Comparison of ENCODE assay signal across 15 cellular contexts in the genomic region with DNA sequence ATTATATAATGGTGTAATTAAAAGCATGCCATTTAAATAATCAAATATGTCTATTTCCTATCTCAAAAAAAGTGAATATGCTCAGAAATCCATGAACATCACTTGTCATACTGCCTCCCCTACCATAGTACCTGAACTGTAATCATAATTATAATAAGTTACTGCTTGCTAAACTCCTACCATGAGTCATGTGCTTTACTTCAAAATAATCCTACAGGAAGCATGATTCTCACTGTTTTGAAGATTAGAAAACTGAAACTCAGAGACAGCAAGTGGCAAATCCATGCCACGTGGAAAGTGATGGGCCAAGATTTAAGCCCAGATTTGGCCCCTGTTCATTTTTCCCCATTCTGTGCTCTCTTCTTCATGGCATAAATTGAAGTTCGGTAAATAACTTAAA.
"Had no signal": no experiment of that assay in that cellular context is flagged by ENCODE, and none has a peak within 500 bp of the region (broad histone marks: within the 10 kb centered on the region; RNA-seq: fewer than 3 reads in every experiment).

No MANE protein-coding gene starts in this region.

- DNase-seq: effector memory CD4-positive, alpha-beta T cell; foreskin melanocyte; head of caudate nucleus; hippocampal formation; left colon; naive thymus-derived CD4-positive, alpha-beta T cell; nephron progenitor cell; posterior cingulate gyrus; right cardiac atrium; small intestine; stimulated activated CD4-positive, alpha-beta T cell treated with anti-CD3 and anti-CD28 coated beads, Interleukin-12 subunit alpha, Interleukin-12 subunit beta, amount 100 ng/mL, for 4 hours; stimulated activated naive CD4-positive, alpha-beta T cell treated with Interleukin-2 at 50 U/mL for 16 hours; tibial artery; upper lobe of left lung; uterus had no signal

- H3K4me3 ChIP-seq: tibial artery, upper lobe of left lung, uterus had no signal
